ENCODE assay signal across 10 cellular contexts in the genomic region with DNA sequence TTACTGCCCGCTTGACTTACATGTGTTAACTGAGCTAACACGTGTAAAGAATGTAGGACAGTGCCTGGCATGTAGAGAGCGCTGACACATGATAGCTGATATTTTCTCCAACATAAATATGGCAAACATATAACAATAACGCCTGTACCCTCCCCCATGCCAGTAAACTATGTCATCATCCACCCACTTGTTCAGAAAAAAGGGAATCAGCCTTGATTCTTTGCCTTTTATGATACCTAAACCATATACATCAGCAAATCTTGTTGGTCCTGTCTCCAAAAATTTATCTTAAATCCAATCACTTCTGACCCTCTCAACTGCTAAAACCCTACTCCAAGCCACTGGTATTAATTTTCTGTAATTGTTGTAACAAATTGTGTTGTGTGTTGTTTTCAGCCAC. TPM values are rescaled to one million over a fixed set of nuclear protein-coding genes. Genes with fewer than 3 reads are reported as not detected.
DNase-seq lines count a peak whose midpoint lies in the region; ATAC-seq and TF ChIP-seq lines count a peak whose summit lies in the region.
"Had no signal": no experiment of that assay in that cellular context is flagged by ENCODE, and none has a peak within 500 bp of the region (broad histone marks: within the 10 kb centered on the region; RNA-seq: fewer than 3 reads in every experiment).

No MANE protein-coding gene starts in this region.

- H3K4me3 ChIP-seq in Jurkat, Clone E6-1 (ENCODE audit: low read length), result peak overlapping the region; percentile 84; the same call in 1 of the 2 replicates
- no peak overlapping the region for H3K4me3 ChIP-seq in adipocyte (ENCODE audit: low read length)
- H3K4me3 ChIP-seq in vagina, result no peak overlapping the region

- H3K36me3 ChIP-seq in adipocyte (ENCODE audit: control insufficient read depth, insufficient read depth, low read length, severe bottlenecking), result peaks cover 6% of the 10 kb centered on the region
- H3K36me3 ChIP-seq in vagina, result no peaks in the 10 kb centered on the region

- peaks cover 16% of the 10 kb centered on the region for H3K36me3 Mint-ChIP-seq in CD4-positive, alpha-beta T cell (ENCODE audit: low read depth)
- peaks cover 2% of the 10 kb centered on the region for H3K36me3 Mint-ChIP-seq in nephron (ENCODE audit: low read depth)

- no peak for ATAC-seq in CD4-positive, alpha-beta T cell (ENCODE audit: poor library complexity)
- ATAC-seq in GM18511 (IDR thresholded peaks at IDR 0.05; ENCODE audit: unreplicated experiment), result no peak

- TF ChIP-seq CTCF in CD4-positive, alpha-beta T cell (IDR thresholded peaks at IDR 0.05), result no peak
- no peak for TF ChIP-seq CTCF in nephron (IDR thresholded peaks at IDR 0.05; ENCODE audit: unreplicated experiment in 3 of 3)
- TF ChIP-seq CTCF in vagina (IDR thresholded peaks at IDR 0.05), result no peak

- H3K9me3 Mint-ChIP-seq in CD4-positive, alpha-beta T cell, result no peaks in the 10 kb centered on the region
- H3K9me3 Mint-ChIP-seq in nephron, result no peaks in the 10 kb centered on the region

- H3K27me3 Mint-ChIP-seq in CD4-positive, alpha-beta T cell, result no peaks in the 10 kb centered on the region
- H3K27me3 Mint-ChIP-seq in nephron (ENCODE audit: low read depth), result peaks cover 12% of the 10 kb centered on the region

- DNase-seq in CD4-positive, alpha-beta T cell, result no peak
- DNase-seq in Jurkat, Clone E6-1 (ENCODE audit: low read depth, low spot score), result no peak
- DNase-seq in adipocyte (ENCODE audit: low read depth) (no peak), HEK293T (ENCODE audit: extremely low spot score) (no peak), vagina (ENCODE audit: extremely low spot score in 2 of 2) (no peak), NCI-H2081 (lab: John Stamatoyannopoulos, UW) (no peak)
- DNase-seq: NCI-H2029 treated with DMSO at 0.1 percent for 48 hours; stimulated activated CD4-positive, alpha-beta T cell treated with anti-CD3 and anti-CD28 coated beads, Interleukin-12 subunit alpha, Interleukin-12 subunit beta, amount 100 ng/mL, for 4 hours had no signal

- peaks cover 70% of the 10 kb centered on the region for H3K4me1 Mint-ChIP-seq in CD4-positive, alpha-beta T cell (ENCODE audit: low read depth)
- H3K4me1 Mint-ChIP-seq in nephron, result peaks cover 31% of the 10 kb centered on the region

- CTCF ChIA-PET in CD4-positive, alpha-beta T cell (lab: Charles Lee), result interaction anchor here (1.1 to 2.9 kb wide), 3 partner anchors 21 to 34 kb away, joined by 3 to 65 read pairs (median 11); a partner anchor contains a TSS
- CTCF ChIA-PET in HEK293T (lab: Yijun Ruan, JAX), result no interaction called here

- H3K9me3 ChIP-seq in CD4-positive, alpha-beta T cell (ENCODE audit: control insufficient read depth, low read length), result no peaks in the 10 kb centered on the region
- H3K9me3 ChIP-seq in adipocyte (ENCODE audit: control insufficient read depth, low read length) (no peaks in the 10 kb centered on the region), vagina (no peaks in the 10 kb centered on the region)

- intact Hi-C loops in CD4-positive, alpha-beta T cell (cut with DNase I, micrococcal nuclease), result no loop called here
- intact Hi-C loops in vagina (cut with DNase I), result no loop called here

- H3K9ac ChIP-seq in adipocyte (ENCODE audit: low read length), result peak overlapping the region; percentile 94

- no peaks in the 10 kb centered on the region for H3K27me3 ChIP-seq in CD4-positive, alpha-beta T cell (ENCODE audit: control insufficient read depth, insufficient read depth, low read length)
- H3K27me3 ChIP-seq in adipocyte (replicated peaks; ENCODE audit: control insufficient read depth, insufficient read depth, low read length) (no peaks in the 10 kb centered on the region), vagina (no peaks in the 10 kb centered on the region)

- H3K4me1 ChIP-seq in adipocyte (ENCODE audit: control insufficient read depth, insufficient read depth, low read length) (peaks cover 24% of the 10 kb centered on the region), vagina (peaks cover 28% of the 10 kb centered on the region)

- TF ChIP-seq POLR2A in vagina (IDR thresholded peaks at IDR 0.05), result no peak

- H3K4me3 Mint-ChIP-seq in CD4-positive, alpha-beta T cell, result peak overlapping the region; percentile 95
- peak overlapping the region; percentile 89 to 95 (median 94) for H3K4me3 Mint-ChIP-seq in nephron

- peak overlapping the region; percentile 93 for H3K27ac Mint-ChIP-seq in CD4-positive, alpha-beta T cell
- H3K27ac Mint-ChIP-seq in nephron, result peak overlapping the region; percentile 89 to 97 (median 97)

- POLR2A ChIA-PET in CD4-positive, alpha-beta T cell (lab: Charles Lee), result interaction anchor here (2.2 to 4.9 kb wide), 3 partner anchors 14 to 33 kb away, joined by 37 to 98 read pairs (median 47); a partner anchor contains a TSS
- POLR2A ChIA-PET in HEK293T (lab: Yijun Ruan, JAX), result interaction anchor here (2.6 to 2.9 kb wide), 2 partner anchors 13 to 22 kb away, joined by 9 to 24 read pairs; a partner anchor contains a TSS

- H3K27ac ChIP-seq in CD4-positive, alpha-beta T cell (ENCODE audit: low read depth, low read length), result peak overlapping the region; percentile 77
- no peak overlapping the region for H3K27ac ChIP-seq in vagina

TF ChIP-seq in HEK293T, 16 proteins besides CTCF, POLR2A, EP300 and RAD21:
- TF ChIP-seq TARDBP (IDR thresholded peaks at IDR 0.05), result no peak
- no peak for TF ChIP-seq FOXA1 (IDR thresholded peaks at IDR 0.05)
- TF ChIP-seq CTBP1 (IDR thresholded peaks at IDR 0.05; ENCODE audit: borderline replicate concordance), result no peak
- TF ChIP-seq, protein P1, sequence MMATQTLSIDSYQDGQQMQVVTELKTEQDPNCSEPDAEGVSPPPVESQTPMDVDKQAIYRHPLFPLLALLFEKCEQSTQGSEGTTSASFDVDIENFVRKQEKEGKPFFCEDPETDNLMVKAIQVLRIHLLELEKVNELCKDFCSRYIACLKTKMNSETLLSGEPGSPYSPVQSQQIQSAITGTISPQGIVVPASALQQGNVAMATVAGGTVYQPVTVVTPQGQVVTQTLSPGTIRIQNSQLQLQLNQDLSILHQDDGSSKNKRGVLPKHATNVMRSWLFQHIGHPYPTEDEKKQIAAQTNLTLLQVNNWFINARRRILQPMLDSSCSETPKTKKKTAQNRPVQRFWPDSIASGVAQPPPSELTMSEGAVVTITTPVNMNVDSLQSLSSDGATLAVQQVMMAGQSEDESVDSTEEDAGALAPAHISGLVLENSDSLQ (IDR thresholded peaks at IDR 0.05), result no peak
- TF ChIP-seq L3MBTL2 (conservative IDR thresholded peaks at IDR 0.05), result no peak
- TF ChIP-seq HDGF (IDR thresholded peaks at IDR 0.05; ENCODE audit: borderline replicate concordance), result no peak
- TF ChIP-seq ELF4 (IDR thresholded peaks at IDR 0.05), result no peak
- TF ChIP-seq SUZ12 (IDR thresholded peaks at IDR 0.05), result no peak
- no peak for TF ChIP-seq NFRKB (IDR thresholded peaks at IDR 0.05)
- no peak for TF ChIP-seq ARNT (IDR thresholded peaks at IDR 0.05)
- no peak for TF ChIP-seq FOXM1 (IDR thresholded peaks at IDR 0.05; ENCODE audit: borderline replicate concordance)
- TF ChIP-seq FOXK2 (IDR thresholded peaks at IDR 0.05), result no peak
- no peak for TF ChIP-seq LEF1 (IDR thresholded peaks at IDR 0.05; ENCODE audit: borderline replicate concordance)
- TF ChIP-seq SP1 (IDR thresholded peaks at IDR 0.05), result no peak
- TF ChIP-seq BHLHE40 (IDR thresholded peaks at IDR 0.05; ENCODE audit: borderline replicate concordance), result no peak

RNA-seq across cellular contexts. Expression of a gene that starts 1.1 kb away (rescaled TPM):
- total RNA-seq in CD4-positive, alpha-beta T cell, result 10 to 100 TPM; 23.3 to 27.3 TPM
- 80.0 TPM for polyA plus RNA-seq in Jurkat, Clone E6-1 (2012; ENCODE audit: insufficient read depth, insufficient read length)
- 46.7 TPM for total RNA-seq in vagina

RNA-seq across cellular contexts. Expression of a gene that starts 22.0 kb away (rescaled TPM):
- 10 to 100 TPM; 35.9 to 38.4 TPM for total RNA-seq in CD4-positive, alpha-beta T cell
- polyA plus RNA-seq in Jurkat, Clone E6-1 (2012; ENCODE audit: insufficient read depth, insufficient read length), result 36.6 TPM
- total RNA-seq in vagina, result 44.9 TPM

RNA-seq across cellular contexts. Expression of a gene that starts 34.3 kb away (rescaled TPM):
- 10 to 100 TPM; 21.7 to 25.2 TPM for total RNA-seq in CD4-positive, alpha-beta T cell
- polyA plus RNA-seq in Jurkat, Clone E6-1 (2012; ENCODE audit: insufficient read depth, insufficient read length), result 21.1 TPM
- total RNA-seq in vagina, result 18.7 TPM

RNA-seq across cellular contexts. Expression of a gene that starts 46.0 kb away (rescaled TPM):
- total RNA-seq in CD4-positive, alpha-beta T cell, result under 1 TPM; 0.78 to 0.85 TPM
- polyA plus RNA-seq in Jurkat, Clone E6-1 (2012; ENCODE audit: insufficient read depth, insufficient read length), result 3.8 TPM
- total RNA-seq in vagina, result 12.5 TPM
